ENCODE assay signal across 13 cellular contexts in genomic region chr19:55068803-55069136, GRCh38. TPM values are rescaled to one million over a fixed set of nuclear protein-coding genes. Genes with fewer than 3 reads are reported as not detected.
DNase-seq lines count a peak whose midpoint lies in the region; ATAC-seq and TF ChIP-seq lines count a peak whose summit lies in the region.
"Had no signal": no experiment of that assay in that cellular context is flagged by ENCODE, and none has a peak within 500 bp of the region (broad histone marks: within the 10 kb centered on the region; RNA-seq: fewer than 3 reads in every experiment).

No MANE protein-coding gene starts in this region.

- H3K9ac ChIP-seq in OCI-LY3 (ENCODE audit: low read length) (no peak overlapping the region), endodermal cell (ENCODE audit: extremely low read depth, low read length, poor library complexity, severe bottlenecking) (peak overlapping the region; percentile 74)

- H2AFZ ChIP-seq in OCI-LY3 (ENCODE audit: low read depth, low read length) (no peak overlapping the region), neuron (ENCODE audit: low read depth, low read length) (no peak overlapping the region)

- H3K4me1 ChIP-seq in A673 (ENCODE audit: insufficient read depth, low read length, poor library complexity, severe bottlenecking) (peaks cover 5% of the 10 kb centered on the region), OCI-LY3 (ENCODE audit: low read length) (peaks cover 9% of the 10 kb centered on the region), endodermal cell (ENCODE audit: control insufficient read depth, insufficient read depth, low read length) (peaks cover 2% of the 10 kb centered on the region), neuron (ENCODE audit: insufficient read depth, low read length) (peaks cover 11% of the 10 kb centered on the region)

- H3K4me2 ChIP-seq in OCI-LY3 (ENCODE audit: low read length): peak overlapping the region; percentile 74

- POLR2A ChIA-PET in A673 (lab: Charles Lee; ENCODE audit: low non-redundant PET): interaction anchor here (0.6 kb wide), 1 partner anchor 338 kb away, joined by 3 read pairs; no protein-coding TSS in a partner anchor

- CTCF ChIA-PET in A673 (lab: Charles Lee): interaction anchor here (0.5 kb wide), 1 partner anchor 1184 kb away, joined by 5 read pairs; no protein-coding TSS in a partner anchor

- DNase-seq in A673 (ENCODE audit: low spot score) (no peak), endodermal cell (no peak), dermis blood vessel endothelial cell (no peak), coronary artery (ENCODE audit: low spot score) (no peak), 8988T (no peak)
- DNase-seq in stimulated activated naive CD8-positive, alpha-beta T cell treated with anti-CD3 and anti-CD28 coated beads, Interleukin-15, Interleukin-2, amounts not matched to agents 100 U/mL and 50 U/mL, for 24 hours: no peak
- DNase-seq: activated naive CD4-positive, alpha-beta T cell treated with anti-CD3 and anti-CD28 coated beads, Interleukin-2, amount 10 ng/mL, durations not matched to agents 7 days and 5 days; GOT3; kidney glomerular epithelial cell had no signal

- intact Hi-C loops in A673 (cut with micrococcal nuclease; ENCODE audit: unreplicated experiment): no loop called here

- peaks cover 8% of the 10 kb centered on the region for H3K4me1 Mint-ChIP-seq in endodermal cell

- H4K20me1 ChIP-seq in OCI-LY3 (ENCODE audit: insufficient read depth, low read length): no peaks in the 10 kb centered on the region

- no TSS peak for BruUV-seq in A673 (replicated peaks; lab: Mats Ljungman, UMichigan)

- peaks cover 3% of the 10 kb centered on the region for H3K9me3 Mint-ChIP-seq in endodermal cell
- H3K9me3 Mint-ChIP-seq: nephron had no signal

- no peaks in the 10 kb centered on the region for H3K36me3 Mint-ChIP-seq in endodermal cell (ENCODE audit: low read depth)
- H3K36me3 Mint-ChIP-seq: activated naive CD4-positive, alpha-beta T cell treated with anti-CD3 and anti-CD28 coated beads, Interleukin-2, amount 10 ng/mL, durations not matched to agents 7 days and 5 days had no signal

- H3K27me3 ChIP-seq in A673 (replicated peaks; ENCODE audit: insufficient read depth, low read depth, low read length, poor library complexity): peaks cover 27% of the 10 kb centered on the region
- H3K27me3 ChIP-seq in OCI-LY3 (ENCODE audit: low read depth, low read length): peaks cover 31% of the 10 kb centered on the region
- peaks cover 30% of the 10 kb centered on the region for H3K27me3 ChIP-seq in endodermal cell (ENCODE audit: control insufficient read depth, insufficient read depth, low read length, poor library complexity, severe bottlenecking)
- H3K27me3 ChIP-seq in neuron (ENCODE audit: insufficient read depth, low read length): peaks cover 57% of the 10 kb centered on the region

- TF ChIP-seq CTCF in A673 (conservative IDR thresholded peaks at IDR 0.05; ENCODE audit: low read depth, low read length): no peak
- TF ChIP-seq CTCF in OCI-LY3 (IDR thresholded peaks at IDR 0.05; ENCODE audit: low read depth, low read length): no peak
- TF ChIP-seq CTCF in endodermal cell (conservative IDR thresholded peaks at IDR 0.05): no peak
- TF ChIP-seq CTCF in coronary artery (IDR thresholded peaks at IDR 0.05): no peak

- ATAC-seq in stimulated activated naive CD8-positive, alpha-beta T cell treated with anti-CD3 and anti-CD28 coated beads, Interleukin-15, Interleukin-2, amounts not matched to agents 100 U/mL and 50 U/mL, for 24 hours: no peak

- peaks cover 84% of the 10 kb centered on the region for H3K27me3 Mint-ChIP-seq in endodermal cell (ENCODE audit: insufficient read depth)

- H3K27ac ChIP-seq in A673 (ENCODE audit: low read depth, low read length, poor library complexity, severe bottlenecking) (no peak overlapping the region), OCI-LY3 (ENCODE audit: low read length) (no peak overlapping the region), endodermal cell (ENCODE audit: low read depth, low read length) (no peak overlapping the region), coronary artery (no peak overlapping the region)

- H3K79me2 ChIP-seq in OCI-LY3 (ENCODE audit: low read length): no peaks in the 10 kb centered on the region

- H3K36me3 ChIP-seq in A673 (ENCODE audit: insufficient read depth, low read length, poor library complexity, severe bottlenecking) (no peaks in the 10 kb centered on the region), OCI-LY3 (replicated peaks; ENCODE audit: low read depth, low read length) (no peaks in the 10 kb centered on the region), endodermal cell (ENCODE audit: control insufficient read depth, insufficient read depth, low read length) (no peaks in the 10 kb centered on the region), neuron (ENCODE audit: insufficient read depth, low read length) (no peaks in the 10 kb centered on the region)

- H3K9me3 ChIP-seq in A673 (ENCODE audit: low read depth, low read length, poor library complexity, severe bottlenecking): no peaks in the 10 kb centered on the region
- no peaks in the 10 kb centered on the region for H3K9me3 ChIP-seq in OCI-LY3 (ENCODE audit: insufficient read depth, low read length)
- H3K9me3 ChIP-seq in endodermal cell (ENCODE audit: control insufficient read depth, low read length): no peaks in the 10 kb centered on the region
- peaks cover 3% of the 10 kb centered on the region for H3K9me3 ChIP-seq in neuron (ENCODE audit: low read length)

- peak overlapping the region; percentile 63 for H3K4me3 Mint-ChIP-seq in endodermal cell

- 0 to 7% methylated on average over 1 to 5 of the region's 6 CpGs for WGBS in endodermal cell (ENCODE audit: insufficient coverage in 1 of 2, insufficient read length in 1 of 2), 2 experiments

- peak overlapping the region; percentile 96 for H3K27ac Mint-ChIP-seq in endodermal cell
- H3K27ac Mint-ChIP-seq: activated naive CD4-positive, alpha-beta T cell treated with anti-CD3 and anti-CD28 coated beads, Interleukin-2, amount 10 ng/mL, durations not matched to agents 7 days and 5 days had no signal

- H3K4me3 ChIP-seq in A673 (ENCODE audit: low read depth, low read length, poor library complexity, severe bottlenecking): peak overlapping the region; percentile 4
- peak overlapping the region; percentile 66; the same call in 1 of the 2 replicates for H3K4me3 ChIP-seq in OCI-LY3 (ENCODE audit: low read length)
- peak overlapping the region; percentile 81 for H3K4me3 ChIP-seq in endodermal cell (ENCODE audit: low read length)
- H3K4me3 ChIP-seq in neuron (ENCODE audit: low read length): peak overlapping the region; percentile 34
- no peak overlapping the region for H3K4me3 ChIP-seq in coronary artery

RNA-seq across cellular contexts. Expression of gene RDH13, which starts 5.8 kb away (rescaled TPM):
- total RNA-seq in A673 (2021) (19.0 and 24.4 TPM in 2 replicates), endodermal cell (10 to 100 TPM; 20.6 to 39.0 TPM), dermis blood vessel endothelial cell (18.4 and 20.8 TPM in 2 replicates)
- 9.6 TPM for polyA plus RNA-seq in endodermal cell (2013, experiment 1 of 2)
- polyA plus RNA-seq in endodermal cell (2013, experiment 2 of 2): 9.2 TPM

RNA-seq across cellular contexts. Expression of gene EPS8L1, which starts 6.9 kb away (rescaled TPM):
- total RNA-seq in A673 (2021): 7.7 and 10.2 TPM in 2 replicates
- 10 to 100 TPM; 29.4 to 52.8 TPM for total RNA-seq in endodermal cell
- polyA plus RNA-seq in endodermal cell (2013, experiment 1 of 2): 14.5 TPM
- 14.3 TPM for polyA plus RNA-seq in endodermal cell (2013, experiment 2 of 2)
- 12.6 and 15.6 TPM in 2 replicates for total RNA-seq in dermis blood vessel endothelial cell

RNA-seq across cellular contexts. Expression of gene GP6, which starts 30.7 kb away (rescaled TPM):
- total RNA-seq in A673 (2021) (0.22 TPM in 1 of 2 replicates, not detected in the other), endodermal cell (under 1 TPM in 1 of 2 donors, not detected in 1; 0.22 TPM), dermis blood vessel endothelial cell (not detected in 2 replicates)
- polyA plus RNA-seq in endodermal cell (2013, experiment 1 of 2): not detected
- polyA plus RNA-seq in endodermal cell (2013, experiment 2 of 2): 0.41 TPM
- total RNA-seq: urinary bladder had no signal

RNA-seq across cellular contexts. Expression of gene PPP1R12C, which starts 48.7 kb away (rescaled TPM):
- total RNA-seq in A673 (2021) (85.7 and 94.6 TPM in 2 replicates), endodermal cell (100 to 1,000 TPM in 1 of 2 donors, 10 to 100 TPM in 1; 98.2 to 107 TPM), dermis blood vessel endothelial cell (37.4 and 40.3 TPM in 2 replicates)
- 53.5 TPM for polyA plus RNA-seq in endodermal cell (2013, experiment 1 of 2)
- 49.1 TPM for polyA plus RNA-seq in endodermal cell (2013, experiment 2 of 2)
